Comparison of ENCODE assay signal across 8 cellular contexts in the genomic region with DNA sequence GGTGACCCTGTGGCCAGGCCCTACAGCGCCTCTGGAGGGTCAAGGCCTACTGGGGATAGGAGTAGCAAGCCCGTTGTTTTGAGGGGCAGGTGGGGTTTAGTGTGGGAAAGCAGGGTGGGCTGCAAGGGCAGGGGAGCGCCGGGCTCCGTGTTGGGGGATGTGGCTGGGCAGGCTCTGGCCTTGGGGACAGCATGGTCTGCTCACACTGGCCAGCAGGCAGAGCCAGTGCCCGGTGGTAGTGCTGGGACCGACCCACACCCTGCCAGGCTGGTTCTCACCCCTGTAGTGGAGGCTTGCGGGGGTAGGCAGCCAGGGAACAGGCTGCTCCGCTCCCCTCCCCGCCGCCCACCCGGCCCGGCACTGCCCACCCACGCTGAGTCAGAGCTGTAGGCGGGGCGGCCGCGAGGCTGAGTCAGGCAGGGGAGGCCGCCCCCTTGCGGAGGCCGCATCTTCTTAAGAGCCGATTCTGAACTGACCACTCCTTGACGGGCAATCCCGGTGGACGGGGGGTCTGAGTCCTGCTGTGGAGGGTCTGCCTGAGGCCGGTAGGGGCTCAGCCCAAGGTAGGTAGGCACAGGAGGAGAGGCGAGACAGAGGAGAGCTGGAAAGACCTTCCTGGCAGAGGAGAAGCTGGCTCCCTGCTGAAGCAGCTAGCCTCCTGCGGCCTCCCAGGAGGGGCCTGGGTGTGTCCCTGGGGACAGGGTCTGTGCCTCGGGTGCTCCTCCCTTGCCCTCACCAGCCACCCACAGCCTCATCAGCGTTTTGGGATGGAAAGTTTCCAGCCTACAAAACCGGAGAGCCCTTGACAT.
A peak's percentile ranks its signal among the peaks of the same experiment; 100 is the strongest.
DNase-seq lines count a peak whose midpoint lies in the region; ATAC-seq and TF ChIP-seq lines count a peak whose summit lies in the region.

No MANE protein-coding gene starts in this region.

- peaks cover 7% of the 10 kb centered on the region for H3K36me3 Mint-ChIP-seq in endothelial cell (ENCODE audit: low read depth, unreplicated experiment)
- H3K36me3 Mint-ChIP-seq in mesothelial cell of epicardium, result no peaks in the 10 kb centered on the region

- H3K4me3 Mint-ChIP-seq in endothelial cell (ENCODE audit: unreplicated experiment) (no peak overlapping the region), mesothelial cell of epicardium (peak overlapping the region; percentile 43)

- TF ChIP-seq CTCF in endothelial cell (IDR thresholded peaks at IDR 0.05; ENCODE audit: unreplicated experiment), result peak; percentile 43
- peak; percentile 68 for TF ChIP-seq CTCF in mesothelial cell of epicardium (IDR thresholded peaks at IDR 0.05; ENCODE audit: unreplicated experiment)

- no peaks in the 10 kb centered on the region for H3K9me3 Mint-ChIP-seq in endothelial cell (ENCODE audit: unreplicated experiment)
- no peaks in the 10 kb centered on the region for H3K9me3 Mint-ChIP-seq in mesothelial cell of epicardium

- H3K27me3 Mint-ChIP-seq in endothelial cell (ENCODE audit: unreplicated experiment), result peaks cover 11% of the 10 kb centered on the region
- no peaks in the 10 kb centered on the region for H3K27me3 Mint-ChIP-seq in mesothelial cell of epicardium (ENCODE audit: low read depth)

- DNase-seq in AG20443 (ENCODE audit: low spot score), result peak; percentile 93
- DNase-seq in LoVo (ENCODE audit: low spot score), result peak; percentile 15
- peak; percentile 84 for DNase-seq in activated CD8-positive, alpha-beta memory T cell treated with anti-CD3 and anti-CD28 coated beads for 24 hours
- peak; percentile 78 for DNase-seq in endothelial cell (ENCODE audit: low spot score)
- DNase-seq in mesothelial cell of epicardium (ENCODE audit: low spot score in 2 of 2, unreplicated experiment in 2 of 2), result peak; percentile 77 to 86
- DNase-seq in stimulated activated CD8-positive, alpha-beta memory T cell treated with anti-CD3 and anti-CD28 coated beads, Interleukin-15, amount 100 ng/mL, for 48 hours (ENCODE audit: low read depth in 2 of 2), result peak; percentile 30 to 58
- no peak for DNase-seq in NK-92 (lab: John Stamatoyannopoulos, UW; ENCODE audit: unreplicated experiment)

- no peak overlapping the region for H3K27ac Mint-ChIP-seq in endothelial cell (ENCODE audit: unreplicated experiment)
- H3K27ac Mint-ChIP-seq in mesothelial cell of epicardium, result peak overlapping the region; percentile 43

- H3K4me1 Mint-ChIP-seq in endothelial cell (ENCODE audit: unreplicated experiment), result peaks cover 9% of the 10 kb centered on the region
- H3K4me1 Mint-ChIP-seq in mesothelial cell of epicardium, result peaks cover 40% of the 10 kb centered on the region

- ATAC-seq in HG02970 (IDR thresholded peaks at IDR 0.05; ENCODE audit: low FRiP score, unreplicated experiment), result no peak
